13 cellular contexts compared by ENCODE assay signal in the genomic region with DNA sequence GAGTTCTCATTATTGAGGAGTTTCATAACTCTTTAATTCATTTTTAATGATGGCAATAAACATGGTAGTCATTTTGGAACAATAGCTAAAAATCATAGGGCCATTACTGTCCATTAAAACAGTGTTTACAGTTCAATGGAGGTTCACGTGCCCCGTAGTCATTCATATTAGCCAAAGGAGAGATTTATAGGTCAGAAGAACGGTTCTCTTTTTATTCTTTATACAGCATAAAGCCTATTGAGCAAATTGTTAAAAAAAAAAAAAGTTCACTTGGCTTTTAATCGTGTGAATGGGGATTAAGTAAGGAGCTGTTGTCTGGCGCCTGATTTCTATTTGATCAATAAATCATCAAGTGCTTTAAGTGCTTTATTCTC.
A peak's percentile ranks its signal among the peaks of the same experiment; 100 is the strongest.
DNase-seq lines count a peak whose midpoint lies in the region; ATAC-seq and TF ChIP-seq lines count a peak whose summit lies in the region.
"Had no signal": no experiment of that assay in that cellular context is flagged by ENCODE, and none has a peak within 500 bp of the region (broad histone marks: within the 10 kb centered on the region; RNA-seq: fewer than 3 reads in every experiment).

No MANE protein-coding gene starts in this region.

- no peaks in the 10 kb centered on the region for H3K9me3 ChIP-seq in CD4-positive, alpha-beta memory T cell (ENCODE audit: control insufficient read depth in 1 of 2, low read length in 2 of 2)
- H3K9me3 ChIP-seq in osteoblast (ENCODE audit: low read depth, low read length), result no peaks in the 10 kb centered on the region
- H3K9me3 ChIP-seq: spleen had no signal

- H3K27me3 Mint-ChIP-seq in CD4-positive, alpha-beta memory T cell, result peaks cover 32 to 48% of the 10 kb centered on the region in 2 donors

- no peak overlapping the region for H3K27ac ChIP-seq in CD4-positive, alpha-beta memory T cell (ENCODE audit: low read depth, low read length)
- H3K27ac ChIP-seq in dorsolateral prefrontal cortex (peak overlapping the region in 7 of 59 donors; percentile 54 to 86 (median 77)), osteoblast (ENCODE audit: low read depth, low read length) (no peak overlapping the region)
- H3K27ac ChIP-seq: KMS-11, spleen had no signal

- H3K27me3 ChIP-seq in CD4-positive, alpha-beta memory T cell (ENCODE audit: insufficient read depth, low read length), result peaks cover 8% of the 10 kb centered on the region
- H3K27me3 ChIP-seq in dorsolateral prefrontal cortex, result peaks cover 0 to 15% (median 0%) of the 10 kb centered on the region in 45 donors
- H3K27me3 ChIP-seq in osteoblast (ENCODE audit: insufficient read depth, low read length), result peaks cover 4% of the 10 kb centered on the region

- no peak overlapping the region for H3K27ac Mint-ChIP-seq in CD4-positive, alpha-beta memory T cell

- DNase-seq in CD4-positive, alpha-beta memory T cell, result no peak
- DNase-seq in NCI-H1105 treated with DMSO at 0.1 percent for 48 hours (lab: John Stamatoyannopoulos, UW), result peak; percentile 84
- no peak for DNase-seq in dorsolateral prefrontal cortex
- DNase-seq in osteoblast (ENCODE audit: insufficient read length, low spot score, missing footprints), result no peak
- DNase-seq in left colon, result no peak
- DNase-seq in NCI-H2029 treated with DMSO at 0.1 percent for 48 hours (lab: John Stamatoyannopoulos, UW), result no peak
- no peak for DNase-seq in NCI-H2196 (lab: John Stamatoyannopoulos, UW; ENCODE audit: unreplicated experiment)
- DNase-seq: Calu3, NCI-H2171, spleen, T1000 had no signal

- H3K36me3 Mint-ChIP-seq in CD4-positive, alpha-beta memory T cell, result no peaks in the 10 kb centered on the region

- TF ChIP-seq CTCF in dorsolateral prefrontal cortex (IDR thresholded peaks at IDR 0.05 in 54 of 56, conservative IDR thresholded peaks at IDR 0.05 in 2 of 56; ENCODE audit: low read depth in 1 of 56, partially characterized antibody in 56 of 56) (no peak), osteoblast (IDR thresholded peaks at IDR 0.05; ENCODE audit: extremely low read depth, low read depth, low read length) (no peak)

- H3K4me2 ChIP-seq in osteoblast (ENCODE audit: insufficient read depth, low read length), result peak overlapping the region; percentile 88
- H3K4me2 ChIP-seq: KMS-11 had no signal

- H3K4me1 ChIP-seq in CD4-positive, alpha-beta memory T cell (ENCODE audit: insufficient read depth, low read length), result peaks cover 12% of the 10 kb centered on the region
- no peaks in the 10 kb centered on the region for H3K4me1 ChIP-seq in osteoblast (ENCODE audit: insufficient read depth, low read length)

- H2AFZ ChIP-seq in osteoblast (ENCODE audit: low read length), result peak overlapping the region; percentile 83

- H3K4me1 Mint-ChIP-seq in CD4-positive, alpha-beta memory T cell, result peaks cover 3 to 10% (median 4%) of the 10 kb centered on the region in 4 donors

- no peaks in the 10 kb centered on the region for H3K36me3 ChIP-seq in CD4-positive, alpha-beta memory T cell (ENCODE audit: insufficient read depth, low read length)
- no peaks in the 10 kb centered on the region for H3K36me3 ChIP-seq in osteoblast (ENCODE audit: insufficient read depth, low read length)
- H3K36me3 ChIP-seq: spleen had no signal

- H3K4me3 Mint-ChIP-seq in CD4-positive, alpha-beta memory T cell, result peak overlapping the region in 7 of 8 donors; percentile 53 to 86 (median 69)

- CTCF ChIA-PET in CD4-positive, alpha-beta memory T cell (lab: Charles Lee; ENCODE audit: partially characterized antibody), result interaction anchor here (1.2 kb wide), 1 partner anchor 18 kb away, joined by 4 read pairs; no protein-coding TSS in a partner anchor

- intact Hi-C loops in CD4-positive, alpha-beta memory T cell (cut with micrococcal nuclease), result no loop called here
- intact Hi-C loops in dorsolateral prefrontal cortex (cut with DNase I), result loop anchor here in 1 of 2 donors (5.0 kb wide), 1 partner anchor 198 kb away; no protein-coding TSS in a partner anchor
- intact Hi-C loops in left colon (cut with DNase I, micrococcal nuclease), result no loop called here

- POLR2A ChIA-PET in CD4-positive, alpha-beta memory T cell (lab: Charles Lee; ENCODE audit: partially characterized antibody), result no interaction called here

- H3K9me3 Mint-ChIP-seq in CD4-positive, alpha-beta memory T cell, result no peaks in the 10 kb centered on the region

- no peaks in the 10 kb centered on the region for H4K20me1 ChIP-seq in osteoblast (ENCODE audit: insufficient read depth, low read length)

- no peak for ATAC-seq in left colon
- no peak for ATAC-seq in GM21529 (IDR thresholded peaks at IDR 0.05; ENCODE audit: unreplicated experiment)

- no peak overlapping the region for H3K4me3 ChIP-seq in CD4-positive, alpha-beta memory T cell (ENCODE audit: low read length in 2 of 2)
- H3K4me3 ChIP-seq in dorsolateral prefrontal cortex (peak overlapping the region in 33 of 59 donors; percentile 43 to 76 (median 63)), osteoblast (ENCODE audit: insufficient read depth, low read length) (peak overlapping the region; percentile 66)

- H3K79me2 ChIP-seq in osteoblast (ENCODE audit: insufficient read depth, low read length), result no peaks in the 10 kb centered on the region

Comparison
In these comparisons a context has a peak if more than half of its experiments do, and no peak if none do; other contexts are left out.
1. H3K4me3 ChIP-seq: peak in dorsolateral prefrontal cortex (33 of 59) and osteoblast (single experiment); none in CD4-positive, alpha-beta memory T cell (0 of 2).